Comparison of ENCODE assay signal across 23 cellular contexts in the genomic region with DNA sequence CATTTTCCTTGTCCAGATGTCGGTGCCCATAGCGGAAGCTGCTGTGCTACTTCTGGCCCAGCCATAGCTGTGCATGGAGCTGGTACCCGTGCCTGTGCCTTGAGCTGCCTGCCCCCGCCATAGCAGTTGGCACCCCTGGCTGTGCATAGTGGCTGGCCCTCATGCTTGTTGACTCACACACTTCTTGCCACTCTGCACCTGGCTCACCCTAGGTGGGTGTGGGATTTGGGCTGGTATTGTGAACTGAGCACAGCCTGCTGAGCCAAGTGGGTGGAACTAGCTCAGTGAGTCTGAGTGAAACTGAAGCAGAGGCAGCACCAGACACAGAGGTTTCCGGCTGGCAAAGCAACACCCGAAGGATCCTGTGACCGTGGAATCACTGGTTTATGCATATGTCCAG.
"Had no signal": no experiment of that assay in that cellular context is flagged by ENCODE, and none has a peak within 500 bp of the region (broad histone marks: within the 10 kb centered on the region; RNA-seq: fewer than 3 reads in every experiment).

No MANE protein-coding gene starts in this region.

- H3K4me1 ChIP-seq: ascending aorta, breast epithelium, gastrocnemius medialis, right lobe of liver, suprapubic skin had no signal

- H3K4me3 Mint-ChIP-seq: activated naive CD8-positive, alpha-beta T cell treated with anti-CD3 and anti-CD28 coated beads, Interleukin-2, amount 50 U/mL, for 24 hours; activated T-helper 17 cell treated with anti-CD3 and anti-CD28 coated beads, Interleukin-2, amount 50 U/mL, for 72 hours; dendritic cell treated with granulocyte-macrophage colony-stimulating factor and Interleukin-4, amounts not matched to agents 40 ng/mL and 50 ng/mL, for 4 days; effector memory CD8-positive, alpha-beta T cell had no signal

- H3K4me3 ChIP-seq: ascending aorta, breast epithelium, gastrocnemius medialis, lung, right lobe of liver, smooth muscle cell, suprapubic skin had no signal

- H3K36me3 ChIP-seq: ascending aorta, breast epithelium, gastrocnemius medialis, right lobe of liver, suprapubic skin had no signal

- H3K9me3 Mint-ChIP-seq: dendritic cell treated with granulocyte-macrophage colony-stimulating factor and Interleukin-4, amounts not matched to agents 40 ng/mL and 50 ng/mL, for 4 days; effector memory CD8-positive, alpha-beta T cell had no signal

- H3K27me3 ChIP-seq: ascending aorta, breast epithelium, gastrocnemius medialis, right lobe of liver, suprapubic skin had no signal

- H3K4me1 Mint-ChIP-seq: activated naive CD8-positive, alpha-beta T cell treated with anti-CD3 and anti-CD28 coated beads, Interleukin-2, amount 50 U/mL, for 24 hours; activated T-helper 17 cell treated with anti-CD3 and anti-CD28 coated beads, Interleukin-2, amount 50 U/mL, for 72 hours had no signal

- ATAC-seq: activated naive CD8-positive, alpha-beta T cell treated with anti-CD3 and anti-CD28 coated beads, Interleukin-2, amount 50 U/mL, for 24 hours; activated T-helper 17 cell treated with anti-CD3 and anti-CD28 coated beads, Interleukin-2, amount 50 U/mL, for 72 hours; effector memory CD8-positive, alpha-beta T cell; gastrocnemius medialis; left colon; stimulated activated naive CD8-positive, alpha-beta T cell treated with anti-CD3 and anti-CD28 coated beads, Interleukin-15, Interleukin-2, amounts not matched to agents 100 U/mL and 50 U/mL, for 24 hours had no signal

- DNase-seq: activated CD4-positive, alpha-beta T cell treated with anti-CD3 and anti-CD28 coated beads for 1 hour; activated CD4-positive, alpha-beta T cell treated with anti-CD3 and anti-CD28 coated beads, Interleukin-2, amount 50 U/mL, for 48 hours; activated naive CD4-positive, alpha-beta T cell treated with Interleukin-2 at 50 U/mL for 16 hours; activated naive CD8-positive, alpha-beta T cell treated with anti-CD3 and anti-CD28 coated beads, Interleukin-2, amount 50 U/mL, for 24 hours; cerebellar nuclear complex; effector memory CD8-positive, alpha-beta T cell; gastrocnemius medialis; left colon; midbrain; right lobe of liver; stimulated activated CD4-positive, alpha-beta T cell treated with anti-CD3 and anti-CD28 coated beads, Interleukin-4, amount 100 ng/mL, for 4 hours; stimulated activated CD8-positive, alpha-beta memory T cell treated with anti-CD3 and anti-CD28 coated beads, Interleukin-4, amount 100 ng/mL, for 48 hours; stimulated activated naive CD8-positive, alpha-beta T cell treated with anti-CD3 and anti-CD28 coated beads, Interleukin-15, Interleukin-2, amounts not matched to agents 100 U/mL and 50 U/mL, for 24 hours; trophoblast cell had no signal

- H3K9me3 ChIP-seq: ascending aorta, breast epithelium, gastrocnemius medialis, right lobe of liver had no signal

- H3K27ac Mint-ChIP-seq: activated naive CD8-positive, alpha-beta T cell treated with anti-CD3 and anti-CD28 coated beads, Interleukin-2, amount 50 U/mL, for 24 hours; activated T-helper 17 cell treated with anti-CD3 and anti-CD28 coated beads, Interleukin-2, amount 50 U/mL, for 72 hours; dendritic cell treated with granulocyte-macrophage colony-stimulating factor and Interleukin-4, amounts not matched to agents 40 ng/mL and 50 ng/mL, for 4 days; effector memory CD8-positive, alpha-beta T cell had no signal

- H3K4me2 ChIP-seq: smooth muscle cell had no signal

- H3K27ac ChIP-seq: ascending aorta, breast epithelium, epithelial cell of prostate, gastrocnemius medialis, right lobe of liver, suprapubic skin, VCaP had no signal

- H3K27me3 Mint-ChIP-seq: activated naive CD8-positive, alpha-beta T cell treated with anti-CD3 and anti-CD28 coated beads, Interleukin-2, amount 50 U/mL, for 24 hours; activated T-helper 17 cell treated with anti-CD3 and anti-CD28 coated beads, Interleukin-2, amount 50 U/mL, for 72 hours; dendritic cell treated with granulocyte-macrophage colony-stimulating factor and Interleukin-4, amounts not matched to agents 40 ng/mL and 50 ng/mL, for 4 days; effector memory CD8-positive, alpha-beta T cell had no signal
